ENCODE assay signal across 8 cellular contexts in genomic region chr3:69324362-69325025, GRCh38.
A peak's percentile ranks its signal among the peaks of the same experiment; 100 is the strongest.
DNase-seq lines count a peak whose midpoint lies in the region; ATAC-seq, FAIRE-seq and TF ChIP-seq lines count a peak whose summit lies in the region.

No MANE protein-coding gene starts in this region.

- H3K4me1 ChIP-seq in left ventricle myocardium inferior: peaks cover 39% of the 10 kb centered on the region

- ATAC-seq in HG02981 (IDR thresholded peaks at IDR 0.05; ENCODE audit: unreplicated experiment): peak; percentile 45

- no peaks in the 10 kb centered on the region for H3K27me3 ChIP-seq in left ventricle myocardium inferior (ENCODE audit: low read depth)

- peak; percentile 25; the same call in 1 of the 2 replicates for TF ChIP-seq CTCF in 22Rv1 (IDR thresholded peaks at IDR 0.05)
- TF ChIP-seq CTCF in left ventricle myocardium inferior (IDR thresholded peaks at IDR 0.05; ENCODE audit: borderline replicate concordance): peak; percentile 66

- H3K36me3 ChIP-seq in left ventricle myocardium inferior: no peaks in the 10 kb centered on the region

- intact Hi-C loops in left ventricle myocardium inferior (cut with micrococcal nuclease): loop anchor here (10.0 kb wide), 1 partner anchor 350 kb away; no protein-coding TSS in a partner anchor

- TF ChIP-seq POLR2A in H54 (IDR thresholded peaks at IDR 0.05; ENCODE audit: low read depth, low read length): no peak

- H3K27ac ChIP-seq in 22Rv1 (no peak overlapping the region), left ventricle myocardium inferior (replicated peaks) (peak overlapping the region; percentile 10)

- H3K9me3 ChIP-seq in left ventricle myocardium inferior (replicated peaks): no peaks in the 10 kb centered on the region

- no peak for DNase-seq in GM18507 (ENCODE audit: extremely low spot score, insufficient read length, low read depth)
- peak; percentile 24 for DNase-seq in RPMI7951 (ENCODE audit: low read depth)
- no peak for DNase-seq in left ventricle myocardium inferior
- no peak for DNase-seq in RCC 7860 (ENCODE audit: low spot score)
- DNase-seq in ureter (ENCODE audit: low spot score): no peak
- DNase-seq in H54 (ENCODE audit: insufficient read length, low spot score): no peak

- FAIRE-seq in GM18507 (lab: Jason Lieb, UNC) (peak; percentile 77), RCC 7860 (lab: Jason Lieb, UNC) (no peak), H54 (lab: Jason Lieb, UNC) (no peak)

- H3K4me3 ChIP-seq in left ventricle myocardium inferior: no peak overlapping the region
